15 cellular contexts compared by ENCODE assay signal in the genomic region with DNA sequence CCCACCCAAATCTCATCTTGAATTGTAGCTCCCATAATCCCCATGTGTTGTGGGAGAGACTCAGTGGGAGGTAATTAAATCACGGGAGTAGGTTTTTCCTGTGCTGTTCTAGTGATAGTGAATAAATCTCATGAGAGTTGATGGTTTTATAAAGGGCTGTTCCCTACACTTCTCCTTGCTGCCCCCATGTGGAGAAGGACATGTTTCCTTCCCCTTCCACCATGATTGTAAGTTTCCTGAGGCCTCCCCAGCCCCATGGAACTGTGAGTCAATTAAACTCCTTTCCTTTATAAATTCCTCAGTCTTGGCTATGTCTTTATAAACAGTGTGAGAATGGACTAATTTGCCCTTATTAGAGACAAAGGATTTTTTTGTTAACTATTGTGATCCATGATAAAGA. TPM values are rescaled to one million over a fixed set of nuclear protein-coding genes. Genes with fewer than 3 reads are reported as not detected.
DNase-seq lines count a peak whose midpoint lies in the region; ATAC-seq and TF ChIP-seq lines count a peak whose summit lies in the region.
"Had no signal": no experiment of that assay in that cellular context is flagged by ENCODE, and none has a peak within 500 bp of the region (broad histone marks: within the 10 kb centered on the region; RNA-seq: fewer than 3 reads in every experiment).

No MANE protein-coding gene starts in this region.

- H3K79me2 ChIP-seq in Karpas-422 (ENCODE audit: low read length) = no peaks in the 10 kb centered on the region

- no peak overlapping the region for H3K9ac ChIP-seq in Karpas-422 (ENCODE audit: low read length)

- no peak for DNase-seq in AG09319 (ENCODE audit: extremely low read depth, low read depth)
- no peak for DNase-seq in HFF-Myc (ENCODE audit: extremely low read depth, low read depth)
- DNase-seq in SK-MEL-5 (ENCODE audit: low read depth, low spot score) = peak; percentile 33
- DNase-seq in kidney epithelial cell (ENCODE audit: low read depth) = no peak
- DNase-seq in dedifferentiated amniotic fluid mesenchymal stem cell (ENCODE audit: extremely low spot score) = no peak
- DNase-seq in Right ventricle myocardium inferior (ENCODE audit: missing footprints) = no peak
- no peak for DNase-seq in central memory CD4-positive, alpha-beta T cell
- DNase-seq in Karpas-422 = no peak
- DNase-seq: activated B cell treated with CpG ODN at 0.5 μM for 24 hours; activated T-cell treated with anti-CD3 and anti-CD28 coated beads, Interleukin-2, amount 50 U/mL, for 1 hour; anterior cingulate cortex; hypothalamus; SHP77 had no signal

- H3K9me2 ChIP-seq in Karpas-422 (replicated peaks; ENCODE audit: insufficient read depth, low read length) = no peaks in the 10 kb centered on the region

- no peak overlapping the region for H3K27ac ChIP-seq in Karpas-422 (ENCODE audit: low read length)
- H3K27ac ChIP-seq: prostate gland had no signal

- TF ChIP-seq CTCF in AG09319 (IDR thresholded peaks at IDR 0.05; ENCODE audit: low read depth, low read length) = peak; percentile 12
- peak; percentile 28 for TF ChIP-seq CTCF in HFF-Myc (IDR thresholded peaks at IDR 0.05; ENCODE audit: low read depth, low read length, missing control alignments)
- TF ChIP-seq CTCF in kidney epithelial cell (IDR thresholded peaks at IDR 0.05; ENCODE audit: insufficient read depth, low read length, poor library complexity, severe bottlenecking) = peak; percentile 9

- no peaks in the 10 kb centered on the region for H3K27me3 ChIP-seq in kidney epithelial cell (ENCODE audit: control insufficient read depth, insufficient read depth, low read length)
- no peaks in the 10 kb centered on the region for H3K27me3 ChIP-seq in Karpas-422 (ENCODE audit: low read length)

- H3K9me3 ChIP-seq in Karpas-422 (ENCODE audit: low read length) = no peaks in the 10 kb centered on the region
- H3K9me3 ChIP-seq: prostate gland had no signal

- no peak overlapping the region for H2AFZ ChIP-seq in Karpas-422 (ENCODE audit: low read length)

- H3K4me2 ChIP-seq in Karpas-422 (ENCODE audit: low read depth, low read length, poor library complexity, severe bottlenecking) = no peak overlapping the region

- intact Hi-C loops in Right ventricle myocardium inferior (cut with DNase I) = no loop called here

- no peak overlapping the region for H3K4me3 ChIP-seq in HFF-Myc (replicated peaks; ENCODE audit: low read depth, low read length)
- no peak overlapping the region for H3K4me3 ChIP-seq in kidney epithelial cell (ENCODE audit: low read depth, low read length)
- no peak overlapping the region for H3K4me3 ChIP-seq in Karpas-422 (ENCODE audit: low read length)
- H3K4me3 ChIP-seq: prostate gland had no signal

- no peaks in the 10 kb centered on the region for H4K20me1 ChIP-seq in Karpas-422 (ENCODE audit: insufficient read depth, low read depth, low read length)

- in situ Hi-C loops in SK-MEL-5 (cut with HindIII; ENCODE audit: low pct_unique_long_range_greater_than_20kb, low sequenced_read_pairs) = no loop called here

- no peaks in the 10 kb centered on the region for H3K4me1 ChIP-seq in Karpas-422 (ENCODE audit: low read length)
- H3K4me1 ChIP-seq: prostate gland had no signal

- no peak for ATAC-seq in Right ventricle myocardium inferior

- no peaks in the 10 kb centered on the region for H3K36me3 ChIP-seq in kidney epithelial cell (ENCODE audit: control insufficient read depth, insufficient read depth, low read length)
- no peaks in the 10 kb centered on the region for H3K36me3 ChIP-seq in Karpas-422 (ENCODE audit: insufficient read depth, low read length)
- H3K36me3 ChIP-seq: prostate gland had no signal

RNA-seq across cellular contexts. Expression of gene MKX, which starts 48.5 kb away (rescaled TPM):
- total RNA-seq in SK-MEL-5 (2014; rRNA removed; shearing (Covaris generic)) = not detected in 2 replicates
- 0.10 TPM in 1 of 2 replicates, not detected in the other for polyA plus RNA-seq in SK-MEL-5 (2015; cell fraction: cytosol; rRNA removed)
- not detected in 2 replicates for polyA plus RNA-seq in SK-MEL-5 (2015; cell fraction: nucleus; rRNA removed)
- 3.2 TPM in 2 replicates for total RNA-seq in kidney epithelial cell
- total RNA-seq in Right ventricle myocardium inferior = 0.14 TPM
- not detected in 2 replicates for total RNA-seq in Karpas-422 (2014; rRNA removed; shearing (Covaris generic); ENCODE audit: low replicate concordance)
- total RNA-seq: activated B cell treated with CpG ODN at 0.5 μM for 24 hours had no signal
- polyA plus RNA-seq: IgD-negative memory B cell had no signal
